Comparison of ENCODE assay signal across 18 cellular contexts in the genomic region with DNA sequence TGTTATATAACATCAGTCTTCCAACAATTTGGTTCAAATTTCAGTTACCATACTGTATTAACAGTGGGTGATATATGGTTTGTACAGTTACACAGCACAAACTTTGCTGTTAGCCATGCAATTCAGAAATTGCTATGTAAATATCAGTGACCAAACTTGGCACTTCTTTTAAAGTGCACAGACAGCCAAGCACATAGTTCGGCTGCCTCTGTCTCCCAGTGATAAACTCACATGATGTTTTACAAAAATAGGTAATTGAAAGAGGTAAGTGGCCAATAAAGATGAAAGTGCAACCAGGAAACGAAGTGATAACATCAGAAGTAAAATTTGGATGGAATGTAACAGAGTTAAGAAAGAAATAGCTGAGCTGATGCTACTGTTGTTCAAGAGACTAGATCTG.
DNase-seq lines count a peak whose midpoint lies in the region; ATAC-seq and TF ChIP-seq lines count a peak whose summit lies in the region.
"Had no signal": no experiment of that assay in that cellular context is flagged by ENCODE, and none has a peak within 500 bp of the region (broad histone marks: within the 10 kb centered on the region; RNA-seq: fewer than 3 reads in every experiment).

No MANE protein-coding gene starts in this region.

- H3K4me3 ChIP-seq in HEK293 (ENCODE audit: low read depth, low read length) (no peak overlapping the region), dorsolateral prefrontal cortex (no peak overlapping the region), right lobe of liver (no peak overlapping the region)
- H3K4me3 ChIP-seq: SK-N-MC had no signal

- H3K27me3 ChIP-seq in dorsolateral prefrontal cortex (no peaks in the 10 kb centered on the region), right lobe of liver (no peaks in the 10 kb centered on the region)

- TF ChIP-seq POLR2A in right lobe of liver (IDR thresholded peaks at IDR 0.05): no peak

- H3K4me1 ChIP-seq in HEK293 (ENCODE audit: control insufficient read depth, insufficient read depth, low read length): no peaks in the 10 kb centered on the region
- no peaks in the 10 kb centered on the region for H3K4me1 ChIP-seq in right lobe of liver

- intact Hi-C loops in dorsolateral prefrontal cortex (cut with DNase I): no loop called here
- intact Hi-C loops in right lobe of liver (cut with DNase I): no loop called here
- intact Hi-C loops in activated CD8-positive, alpha-beta T cell treated with anti-CD3 and anti-CD28 coated beads for 36 hours (cut with micrococcal nuclease): no loop called here

- CTCF ChIA-PET in HEK293 (lab: Yijun Ruan, JAX): no interaction called here
- CTCF ChIA-PET in activated CD8-positive, alpha-beta T cell treated with anti-CD3 and anti-CD28 coated beads for 36 hours (lab: Charles Lee): no interaction called here

- H3K4me3 Mint-ChIP-seq in activated CD8-positive, alpha-beta T cell treated with anti-CD3 and anti-CD28 coated beads for 36 hours: no peak overlapping the region
- H3K4me3 Mint-ChIP-seq in activated T-cell treated with anti-CD3 and anti-CD28 coated beads, Interleukin-2, amount 50 U/mL, for 4 hours: no peak overlapping the region
- H3K4me3 Mint-ChIP-seq: IgD-negative memory B cell had no signal

- DNase-seq in NCI-H69 (lab: John Stamatoyannopoulos, UW) (peak; percentile 87), dorsolateral prefrontal cortex (no peak), right lobe of liver (no peak), NCI-H1930 (lab: John Stamatoyannopoulos, UW) (no peak), cortex of kidney (lab: John Stamatoyannopoulos, UW) (no peak)
- DNase-seq in activated CD8-positive, alpha-beta T cell treated with anti-CD3 and anti-CD28 coated beads for 36 hours: no peak
- DNase-seq in activated T-cell treated with anti-CD3 and anti-CD28 coated beads, Interleukin-2, amount 50 U/mL, for 4 hours: no peak
- DNase-seq: ACHN, AML-193, DMS53, H7, MV-4-11, NCI-H1417 treated with DMSO at 0.1 percent for 48 hours, NCI-H2029 treated with DMSO at 0.1 percent for 48 hours, NCI-H774 had no signal

- WGBS in right lobe of liver (ENCODE audit: insufficient coverage, low coverage, low lambda C conversion rate, missing lambda C conversion rate): 10% methylated on average over 2 of the region's 2 CpGs

- no peak for TF ChIP-seq CTCF in HEK293 (tag by site-specific recombination; IDR thresholded peaks at IDR 0.05)
- TF ChIP-seq CTCF in dorsolateral prefrontal cortex (IDR thresholded peaks at IDR 0.05 in 54 of 56, conservative IDR thresholded peaks at IDR 0.05 in 2 of 56; ENCODE audit: low read depth in 1 of 56, partially characterized antibody in 56 of 56): no peak
- TF ChIP-seq CTCF in right lobe of liver (IDR thresholded peaks at IDR 0.05): no peak
- no peak for TF ChIP-seq CTCF in activated CD8-positive, alpha-beta T cell treated with anti-CD3 and anti-CD28 coated beads for 36 hours (IDR thresholded peaks at IDR 0.05)

- H3K4me1 Mint-ChIP-seq in activated CD8-positive, alpha-beta T cell treated with anti-CD3 and anti-CD28 coated beads for 36 hours (ENCODE audit: low read depth): no peaks in the 10 kb centered on the region
- no peaks in the 10 kb centered on the region for H3K4me1 Mint-ChIP-seq in activated T-cell treated with anti-CD3 and anti-CD28 coated beads, Interleukin-2, amount 50 U/mL, for 4 hours (ENCODE audit: low read depth)

- peak; percentile 17 to 86 (median 56) for ATAC-seq in right lobe of liver
- ATAC-seq in activated CD8-positive, alpha-beta T cell treated with anti-CD3 and anti-CD28 coated beads for 36 hours: no peak
- no peak for ATAC-seq in activated T-cell treated with anti-CD3 and anti-CD28 coated beads, Interleukin-2, amount 50 U/mL, for 4 hours

- H3K27ac ChIP-seq in HEK293 (ENCODE audit: extremely low read depth, low read depth, low read length): no peak overlapping the region
- H3K27ac ChIP-seq in dorsolateral prefrontal cortex: peak overlapping the region in 54 of 59 donors; percentile 2 to 99 (median 68)
- H3K27ac ChIP-seq in right lobe of liver: no peak overlapping the region
- H3K27ac ChIP-seq: SK-N-MC had no signal

- no peaks in the 10 kb centered on the region for H3K27me3 Mint-ChIP-seq in activated CD8-positive, alpha-beta T cell treated with anti-CD3 and anti-CD28 coated beads for 36 hours
- H3K27me3 Mint-ChIP-seq in activated T-cell treated with anti-CD3 and anti-CD28 coated beads, Interleukin-2, amount 50 U/mL, for 4 hours (ENCODE audit: low read depth): no peaks in the 10 kb centered on the region
- H3K27me3 Mint-ChIP-seq: IgD-negative memory B cell had no signal

- H3K36me3 Mint-ChIP-seq in activated CD8-positive, alpha-beta T cell treated with anti-CD3 and anti-CD28 coated beads for 36 hours (ENCODE audit: low read depth): no peaks in the 10 kb centered on the region
- no peaks in the 10 kb centered on the region for H3K36me3 Mint-ChIP-seq in activated T-cell treated with anti-CD3 and anti-CD28 coated beads, Interleukin-2, amount 50 U/mL, for 4 hours (ENCODE audit: insufficient read depth)
- H3K36me3 Mint-ChIP-seq: IgD-negative memory B cell had no signal

- POLR2A ChIA-PET in HEK293 (lab: Yijun Ruan, JAX): no interaction called here
- POLR2A ChIA-PET in activated CD8-positive, alpha-beta T cell treated with anti-CD3 and anti-CD28 coated beads for 36 hours (lab: Charles Lee): no interaction called here

- H3K27ac Mint-ChIP-seq in activated CD8-positive, alpha-beta T cell treated with anti-CD3 and anti-CD28 coated beads for 36 hours: no peak overlapping the region
- H3K27ac Mint-ChIP-seq: IgD-negative memory B cell had no signal

- H3K9me3 ChIP-seq in HEK293 (ENCODE audit: control insufficient read depth, insufficient read depth, low read depth, low read length) (no peaks in the 10 kb centered on the region), right lobe of liver (no peaks in the 10 kb centered on the region)

- no peaks in the 10 kb centered on the region for H3K36me3 ChIP-seq in HEK293 (ENCODE audit: control insufficient read depth in 2 of 2, insufficient read depth in 1 of 2, low read length in 2 of 2)
- H3K36me3 ChIP-seq in right lobe of liver: no peaks in the 10 kb centered on the region

- H3K9me3 Mint-ChIP-seq in activated CD8-positive, alpha-beta T cell treated with anti-CD3 and anti-CD28 coated beads for 36 hours: no peaks in the 10 kb centered on the region
- no peaks in the 10 kb centered on the region for H3K9me3 Mint-ChIP-seq in activated T-cell treated with anti-CD3 and anti-CD28 coated beads, Interleukin-2, amount 50 U/mL, for 4 hours
- H3K9me3 Mint-ChIP-seq: IgD-negative memory B cell had no signal

TF ChIP-seq in HEK293, 187 proteins besides CTCF, POLR2A, EP300 and RAD21:
- TF ChIP-seq TCF7L2 (IDR thresholded peaks at IDR 0.05; ENCODE audit: borderline replicate concordance, low read depth, low read length) (peak; percentile 82; the same call in 1 of the 2 replicates), ZNF138 (tag by site-specific recombination; IDR thresholded peaks at IDR 0.05; ENCODE audit: borderline replicate concordance) (no peak)

Comparison
In these comparisons a context has a peak if more than half of its experiments do, and no peak if none do; other contexts are left out.
1. H3K27ac ChIP-seq: peak in dorsolateral prefrontal cortex (54 of 59); none in HEK293 (single experiment) and right lobe of liver (0 of 3).
2. ATAC-seq: peak in right lobe of liver (4 of 4); none in activated CD8-positive, alpha-beta T cell treated with anti-CD3 and anti-CD28 coated beads for 36 hours (single experiment) and activated T-cell treated with anti-CD3 and anti-CD28 coated beads, Interleukin-2, amount 50 U/mL, for 4 hours (0 of 2).